In the genomic region with DNA sequence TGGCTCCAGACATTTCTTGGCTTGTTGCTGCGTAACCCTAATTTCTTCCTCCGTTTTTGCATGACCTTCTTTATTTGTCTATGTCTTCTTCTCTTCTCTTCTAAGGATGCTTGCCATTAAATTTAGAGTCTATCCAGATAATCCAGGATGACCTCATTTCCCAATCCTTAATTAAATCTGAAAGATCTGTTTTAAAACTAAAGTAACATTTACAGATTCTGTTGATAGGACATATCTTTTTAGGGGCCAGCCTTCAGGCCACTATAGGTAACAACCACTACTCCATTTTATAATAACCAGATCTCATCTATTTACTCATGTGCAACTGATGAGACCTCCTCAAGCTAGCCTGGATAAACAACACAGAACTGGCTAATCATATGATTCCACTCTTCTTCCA, we compare ENCODE assay signal across 4 cellular contexts.
"Had no signal": no experiment of that assay in that cellular context is flagged by ENCODE, and none has a peak within 500 bp of the region (broad histone marks: within the 10 kb centered on the region; RNA-seq: fewer than 3 reads in every experiment).

No MANE protein-coding gene starts in this region.

- H2AFZ ChIP-seq: GM23338 had no signal

- ATAC-seq: GM23338 had no signal

- DNase-seq: H9, HCEC 1CT, IMR-90 had no signal

- H3K4me2 ChIP-seq: GM23338 had no signal

- H3K4me3 ChIP-seq: GM23338 had no signal
